1 cellular context compared by ENCODE assay signal in genomic region chr11:68057807-68058206, GRCh38.
TF ChIP-seq lines count a peak whose summit lies in the region.

No MANE protein-coding gene starts in this region.

TF ChIP-seq in WTC11, 78 proteins besides CTCF, POLR2A, EP300 and RAD21 (continued from another document):
- no peak for TF ChIP-seq PRDM15 (CRISPR knock-in tag; IDR thresholded peaks at IDR 0.05)
- TF ChIP-seq ZNF219 (CRISPR knock-in tag; IDR thresholded peaks at IDR 0.05; ENCODE audit: borderline replicate concordance): no peak
- TF ChIP-seq ATF6 (CRISPR knock-in tag; IDR thresholded peaks at IDR 0.05): no peak
- no peak for TF ChIP-seq JAZF1 (CRISPR knock-in tag; IDR thresholded peaks at IDR 0.05)
TF ChIP-seq in WTC11: peak in this region for 1.
